In genomic region chr17:7294614-7295153, GRCh38 we compare ENCODE assay signal across 8 cellular contexts. TPM values are rescaled to one million over a fixed set of nuclear protein-coding genes. Genes with fewer than 3 reads are reported as not detected.
DNase-seq lines count a peak whose midpoint lies in the region; ATAC-seq, FAIRE-seq and TF ChIP-seq lines count a peak whose summit lies in the region.

TSS of gene YBX2 (minus strand) at chr17:7294639. CDS start at chr17:7294500, 139 bp downstream.

- H3K9me3 ChIP-seq in BLaER1 treated with 17β-estradiol and CSF1 and Interleukin-3, amounts not matched to agents 10 nM and 100 nM (replicated peaks in 1 of 11) = no peaks in the 10 kb centered on the region
- H3K9me3 ChIP-seq in ovary = no peaks in the 10 kb centered on the region

- no peaks in the 10 kb centered on the region for H3K9me3 Mint-ChIP-seq in activated T-cell treated with anti-CD3 and anti-CD28 coated beads, Interleukin-2, amount 50 U/mL, for 4 hours

- no peaks in the 10 kb centered on the region for H3K36me3 ChIP-seq in BLaER1 treated with 17β-estradiol and CSF1 and Interleukin-3, amounts not matched to agents 10 nM and 100 nM
- no peaks in the 10 kb centered on the region for H3K36me3 ChIP-seq in ovary

- no peak within 1 kb of the TSS for H3K27ac ChIP-seq in BLaER1 treated with 17β-estradiol and CSF1 and Interleukin-3, amounts not matched to agents 10 nM and 100 nM
- H3K27ac ChIP-seq in ovary = no peak within 1 kb of the TSS

- no peak for FAIRE-seq in urothelium cell line (lab: Jason Lieb, UNC)

- peak within 1 kb of the TSS; percentile 18 to 62 (median 44); a peak in 14 of 20 replicates for H3K4me3 ChIP-seq in BLaER1 treated with 17β-estradiol and CSF1 and Interleukin-3, amounts not matched to agents 10 nM and 100 nM
- H3K4me3 ChIP-seq in fibroblast of villous mesenchyme (ENCODE audit: low read depth, low read length) (peak within 1 kb of the TSS; percentile 31), ovary (peak within 1 kb of the TSS; percentile 6)

- peak within 1 kb of the TSS; percentile 72 for H3K4me3 Mint-ChIP-seq in activated T-cell treated with anti-CD3 and anti-CD28 coated beads, Interleukin-2, amount 50 U/mL, for 4 hours

- no peak for TF ChIP-seq EP300 in ovary (IDR thresholded peaks at IDR 0.05)

- ATAC-seq in HG02798 (IDR thresholded peaks at IDR 0.05; ENCODE audit: poor library complexity, unreplicated experiment) = peak; percentile 63
- ATAC-seq in activated T-cell treated with anti-CD3 and anti-CD28 coated beads, Interleukin-2, amount 50 U/mL, for 4 hours = peak; percentile 75 to 78

- no peaks in the 10 kb centered on the region for H3K36me3 Mint-ChIP-seq in activated T-cell treated with anti-CD3 and anti-CD28 coated beads, Interleukin-2, amount 50 U/mL, for 4 hours (ENCODE audit: insufficient read depth)

- peaks cover 31% of the 10 kb centered on the region for H3K27me3 Mint-ChIP-seq in activated T-cell treated with anti-CD3 and anti-CD28 coated beads, Interleukin-2, amount 50 U/mL, for 4 hours (ENCODE audit: low read depth)

- DNase-seq in NCI-H82 treated with DMSO at 0.1 percent for 48 hours (lab: John Stamatoyannopoulos, UW; ENCODE audit: unreplicated experiment) (peak; percentile 77), fibroblast of villous mesenchyme (ENCODE audit: low read depth) (peak; percentile 44), ovary (peak in 4 of 5 donors; percentile 34 to 67 (median 60)), urothelium cell line (ENCODE audit: low spot score) (peak; percentile 83), occipital lobe (lab: John Stamatoyannopoulos, UW) (no peak)
- DNase-seq in activated T-cell treated with anti-CD3 and anti-CD28 coated beads, Interleukin-2, amount 50 U/mL, for 4 hours = peak; percentile 67

- H3K9ac ChIP-seq in BLaER1 treated with 17β-estradiol and CSF1 and Interleukin-3, amounts not matched to agents 10 nM and 100 nM = peak within 1 kb of the TSS in 2 of 11 experiments; percentile 42 to 59; a peak in 3 of 22 replicates

- peaks cover 15 to 41% (median 37%) of the 10 kb centered on the region in 10 experiments for H3K4me1 ChIP-seq in BLaER1 treated with 17β-estradiol and CSF1 and Interleukin-3, amounts not matched to agents 10 nM and 100 nM
- H3K4me1 ChIP-seq in ovary (ENCODE audit: insufficient read depth) = peaks cover 9% of the 10 kb centered on the region

- H3K27me3 ChIP-seq in BLaER1 treated with 17β-estradiol and CSF1 and Interleukin-3, amounts not matched to agents 10 nM and 100 nM = peaks cover 51 to 75% (median 63%) of the 10 kb centered on the region in 11 experiments
- peaks cover 3% of the 10 kb centered on the region for H3K27me3 ChIP-seq in ovary

- WGBS in ovary, 3 donors = 1 to 2% (median 1%) methylated on average over 34 to 57 of the region's 57 CpGs

- intact Hi-C loops in ovary (cut with DNase I) = loop anchor here in 3 of 4 donors (2.0 to 5.0 kb wide), 3 partner anchors 14 to 252 kb away; partner anchors contain the start of genes SLC16A11 (in 1 of the 3) and SLC2A4 (in 1 of the 3)

- peak within 1 kb of the TSS; percentile 76 to 90 (median 82) for H3K4me2 ChIP-seq in BLaER1 treated with 17β-estradiol and CSF1 and Interleukin-3, amounts not matched to agents 10 nM and 100 nM

- H4K20me1 ChIP-seq in BLaER1 treated with 17β-estradiol and CSF1 and Interleukin-3, amounts not matched to agents 10 nM and 100 nM = peaks cover 0 to 16% (median 0%) of the 10 kb centered on the region in 11 experiments; a peak in 3 of 22 replicates

- no peak for TF ChIP-seq POLR2A in ovary (IDR thresholded peaks at IDR 0.05)

- TF ChIP-seq CTCF in fibroblast of villous mesenchyme (IDR thresholded peaks at IDR 0.05; ENCODE audit: insufficient read depth, low read depth, low read length) (no peak), ovary (IDR thresholded peaks at IDR 0.05) (no peak)

- peaks cover 19% of the 10 kb centered on the region for H3K4me1 Mint-ChIP-seq in activated T-cell treated with anti-CD3 and anti-CD28 coated beads, Interleukin-2, amount 50 U/mL, for 4 hours (ENCODE audit: low read depth)

RNA-seq across cellular contexts. Expression of gene YBX2, which starts in this region (rescaled TPM):
- under 1 TPM in 1 of 3 donors, not detected in 2; 0.18 TPM for total RNA-seq in activated T-cell treated with anti-CD3 and anti-CD28 coated beads, Interleukin-2, amount 50 U/mL, for 4 hours
- total RNA-seq in fibroblast of villous mesenchyme (not detected in 2 replicates), ovary (1 to 10 TPM in 2 of 7 donors, under 1 TPM in 2, not detected in 3; 0.30 to 1.8 (median 0.98) TPM), occipital lobe (2.7 TPM)
- under 1 TPM; 0.33 to 0.80 TPM for polyA plus RNA-seq in ovary

Comparison
In these comparisons a context has a peak if more than half of its experiments do, and no peak if none do; other contexts are left out.
1. Peak in DNase-seq and ATAC-seq in activated T-cell treated with anti-CD3 and anti-CD28 coated beads, Interleukin-2, amount 50 U/mL, for 4 hours; RNA of the gene not detected or under 1 TPM.
2. Peak in DNase-seq and H3K4me3 ChIP-seq in fibroblast of villous mesenchyme; RNA of the gene not detected or under 1 TPM.